In the genomic region with DNA sequence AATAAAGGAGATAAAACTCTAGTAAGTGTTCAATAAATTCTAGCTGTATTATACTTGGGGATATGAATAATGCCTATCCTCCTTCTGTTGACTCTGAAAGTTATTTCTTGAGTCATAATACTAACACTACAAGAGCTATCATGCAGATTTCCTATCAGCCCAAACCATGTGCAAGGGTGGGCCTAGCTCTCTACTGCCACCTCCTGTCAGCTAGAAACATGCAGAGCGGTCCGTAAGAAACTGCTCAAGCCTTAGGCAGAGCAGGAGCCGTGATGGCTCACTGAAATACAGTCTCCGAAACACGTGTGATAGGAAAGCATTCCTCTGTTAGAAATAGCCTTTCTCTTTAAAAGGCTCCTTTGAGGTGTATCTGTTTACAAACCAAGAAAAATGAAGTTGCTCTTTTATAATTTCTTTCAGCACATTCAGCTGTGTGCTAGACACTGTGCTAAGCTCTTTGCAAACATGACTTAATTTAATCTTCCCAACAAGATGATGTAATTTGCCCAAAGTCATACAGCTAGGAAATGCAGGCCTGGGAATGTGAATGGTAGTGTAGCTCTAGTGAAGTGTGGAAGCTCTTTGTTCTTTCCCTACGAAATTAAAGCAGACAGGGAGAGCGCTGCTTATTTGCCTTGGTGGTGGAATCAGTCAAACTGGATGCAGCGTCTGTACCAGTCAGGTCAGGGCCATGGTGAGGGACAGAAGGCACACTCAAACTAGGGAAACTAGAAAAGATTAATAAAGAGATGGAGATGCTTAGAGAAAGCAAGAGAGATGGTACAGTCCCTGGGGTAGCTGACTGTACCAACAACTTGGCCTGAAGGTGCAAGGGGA, we compare ENCODE assay signal across 8 cellular contexts.
DNase-seq lines count a peak whose midpoint lies in the region; TF ChIP-seq lines count a peak whose summit lies in the region.

No MANE protein-coding gene starts in this region.

- H3K4me1 ChIP-seq in HAP-1 (peaks cover 5% of the 10 kb centered on the region), MM.1S (ENCODE audit: low read length) (no peaks in the 10 kb centered on the region)

- H3K36me3 ChIP-seq in HAP-1 (replicated peaks) = no peaks in the 10 kb centered on the region
- no peaks in the 10 kb centered on the region for H3K36me3 ChIP-seq in MM.1S (replicated peaks; ENCODE audit: insufficient read depth, low read length)

- H4K20me1 ChIP-seq in MM.1S (ENCODE audit: insufficient read depth, low read length) = no peaks in the 10 kb centered on the region; the same call in 1 of the 2 replicates

- no peak overlapping the region for H3K9ac ChIP-seq in MM.1S (ENCODE audit: low read length)

- TF ChIP-seq CTCF in GM10248 (IDR thresholded peaks at IDR 0.05; ENCODE audit: control extremely low read depth, extremely low read depth, low read depth, missing control alignments) = peak; percentile 93
- peak; percentile 95 for TF ChIP-seq CTCF in MM.1S (IDR thresholded peaks at IDR 0.05; ENCODE audit: low read length)

- H3K27ac ChIP-seq in MM.1S (ENCODE audit: low read length) = no peak overlapping the region

- H3K4me3 ChIP-seq in HAP-1 = no peak overlapping the region
- no peak overlapping the region for H3K4me3 ChIP-seq in MM.1S (ENCODE audit: low read length)
- H3K4me3 ChIP-seq in skeletal muscle cell (ENCODE audit: low read depth, low read length) = no peak overlapping the region

- in situ Hi-C loops in HAP-1 (cut with MboI; ENCODE audit: low sequenced_read_pairs) = no loop called here

- H3K79me2 ChIP-seq in MM.1S (ENCODE audit: low read length) = no peaks in the 10 kb centered on the region

- no peaks in the 10 kb centered on the region for H3K9me2 ChIP-seq in MM.1S (replicated peaks; ENCODE audit: insufficient read depth, low read length)

- H3K9me3 ChIP-seq in HAP-1 = no peaks in the 10 kb centered on the region
- H3K9me3 ChIP-seq in MM.1S (replicated peaks; ENCODE audit: insufficient read depth, low read length) = no peaks in the 10 kb centered on the region

- no peak overlapping the region for H3K4me2 ChIP-seq in MM.1S (ENCODE audit: low read depth, low read length)

- no peaks in the 10 kb centered on the region for H3K27me3 ChIP-seq in HAP-1 (ENCODE audit: low read depth)
- H3K27me3 ChIP-seq in MM.1S (replicated peaks; ENCODE audit: insufficient read depth, low read length) = no peaks in the 10 kb centered on the region

- POLR2A ChIA-PET in GM10248 (lab: Yijun Ruan, JAX) = interaction anchor here (0.6 kb wide), 1 partner anchor 1147 kb away, joined by 4 read pairs; the partner anchor contains the start of gene TLNRD1

- no peaks in the 10 kb centered on the region for H3F3A ChIP-seq in MM.1S (ENCODE audit: insufficient read depth, low read length)

- DNase-seq in GM10248 (ENCODE audit: extremely low spot score) (peak; percentile 58), HAP-1 (ENCODE audit: low spot score in 2 of 2) (peak; percentile 88 to 91), MM.1S (peak; percentile 64), T-helper 1 cell (peak in 4 of 5 donors; percentile 24 to 68 (median 33)), amygdala (lab: John Stamatoyannopoulos, UW) (peak in 48 of 56 donors; percentile 2 to 79 (median 32)), hepatic stellate cell (ENCODE audit: low spot score) (peak; percentile 57), skeletal muscle cell (ENCODE audit: low read depth) (peak; percentile 57), 8988T (no peak)

- CTCF ChIA-PET in GM10248 (lab: Yijun Ruan, JAX) = interaction anchor here (0.6 to 9.3 kb wide), 60 partner anchors 9 to 1087 kb away, joined by 3 to 133 read pairs (median 4); partner anchors contain the start of gene MTHFS

- H2AFZ ChIP-seq in MM.1S (ENCODE audit: low read length) = no peak overlapping the region
